ENCODE assay signal across 2 cellular contexts in the genomic region with DNA sequence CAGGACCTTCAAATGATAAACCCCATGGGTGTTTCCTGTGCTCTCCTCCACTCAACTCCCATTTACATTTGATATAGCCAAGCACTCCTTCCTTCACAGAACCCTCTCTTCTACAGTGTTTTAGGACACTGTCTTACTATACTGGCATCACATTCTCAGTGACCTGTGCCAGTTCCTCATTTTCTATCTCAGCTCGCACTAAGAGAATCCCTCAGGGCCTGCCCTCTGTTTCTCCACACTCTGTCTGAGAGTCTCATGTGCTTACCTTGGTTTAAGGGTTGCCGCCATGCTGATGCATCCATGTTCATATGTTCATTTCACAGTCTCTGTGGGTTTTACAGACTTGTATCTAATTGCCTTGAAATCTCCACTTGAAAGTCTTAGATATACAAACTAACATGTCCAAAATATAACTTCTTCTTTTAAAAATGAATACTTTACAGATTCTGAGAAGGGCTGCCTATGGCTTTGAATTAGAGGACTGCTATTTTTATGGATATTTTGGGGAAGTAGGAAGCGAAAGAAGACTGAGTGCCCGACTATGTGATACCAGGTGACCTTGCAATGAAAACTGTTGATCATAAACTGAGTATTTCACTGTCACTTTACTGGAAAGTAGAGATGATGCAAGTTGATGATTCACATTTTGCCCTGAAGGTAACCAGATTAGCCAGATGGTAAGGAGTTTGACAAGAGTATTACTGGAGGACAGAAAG.
TF ChIP-seq lines count a peak whose summit lies in the region.

No MANE protein-coding gene starts in this region.

TF ChIP-seq in IMR-90, 13 proteins besides CTCF, POLR2A, EP300 and RAD21 (continued from another document):
- 0 out of 2 replicates have a peak, but pooled peaks have one; percentile 3 for TF ChIP-seq FOS (IDR thresholded peaks at IDR 0.05; ENCODE audit: low read depth, low read length)

TF ChIP-seq in K562, 482 proteins besides CTCF, POLR2A, EP300 and RAD21 (continued from another document):
- TF ChIP-seq, protein P1, sequence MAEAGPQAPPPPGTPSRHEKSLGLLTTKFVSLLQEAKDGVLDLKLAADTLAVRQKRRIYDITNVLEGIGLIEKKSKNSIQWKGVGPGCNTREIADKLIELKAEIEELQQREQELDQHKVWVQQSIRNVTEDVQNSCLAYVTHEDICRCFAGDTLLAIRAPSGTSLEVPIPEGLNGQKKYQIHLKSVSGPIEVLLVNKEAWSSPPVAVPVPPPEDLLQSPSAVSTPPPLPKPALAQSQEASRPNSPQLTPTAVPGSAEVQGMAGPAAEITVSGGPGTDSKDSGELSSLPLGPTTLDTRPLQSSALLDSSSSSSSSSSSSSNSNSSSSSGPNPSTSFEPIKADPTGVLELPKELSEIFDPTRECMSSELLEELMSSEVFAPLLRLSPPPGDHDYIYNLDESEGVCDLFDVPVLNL (CRISPR knock-in tag; IDR thresholded peaks at IDR 0.05; ENCODE audit: low read depth) = no peak
- TF ChIP-seq CHCHD3 (CRISPR knock-in tag; IDR thresholded peaks at IDR 0.05) = no peak
